In genomic region chr3:1734494-1735122, GRCh38 we compare ENCODE assay signal across 24 cellular contexts.
DNase-seq lines count a peak whose midpoint lies in the region; ATAC-seq, FAIRE-seq and TF ChIP-seq lines count a peak whose summit lies in the region.
"Had no signal": no experiment of that assay in that cellular context is flagged by ENCODE, and none has a peak within 500 bp of the region (broad histone marks: within the 10 kb centered on the region; RNA-seq: fewer than 3 reads in every experiment).

No MANE protein-coding gene starts in this region.

- no peaks in the 10 kb centered on the region for H4K20me1 ChIP-seq in PC-3 (ENCODE audit: low read length)
- no peaks in the 10 kb centered on the region for H4K20me1 ChIP-seq in mammary epithelial cell (ENCODE audit: insufficient read depth, low read length)

- H3K4me1 ChIP-seq in PC-3 (ENCODE audit: insufficient read depth, low read length) (no peaks in the 10 kb centered on the region), mammary epithelial cell (ENCODE audit: insufficient read depth, low read length) (no peaks in the 10 kb centered on the region), ovary (ENCODE audit: insufficient read depth) (no peaks in the 10 kb centered on the region)

- H3K4me2 ChIP-seq in PC-3 (ENCODE audit: low read length) (no peak overlapping the region), mammary epithelial cell (ENCODE audit: insufficient read depth, low read depth, low read length) (no peak overlapping the region)
- H3K4me2 ChIP-seq: KMS-11 had no signal

- CTCF ChIA-PET in PC-3 (lab: Charles Lee) = no interaction called here
- CTCF ChIA-PET in mammary epithelial cell (lab: Charles Lee; ENCODE audit: low non-redundant PET) = no interaction called here

- H3K9me3 ChIP-seq in PC-3 (ENCODE audit: low read length) (peaks cover 8% of the 10 kb centered on the region), mammary epithelial cell (replicated peaks; ENCODE audit: insufficient read depth, low read length) (peaks cover 9% of the 10 kb centered on the region), ovary (no peaks in the 10 kb centered on the region)

- BruUV-seq in PC-3 (replicated peaks; lab: Mats Ljungman, UMichigan) (no TSS peak), mammary epithelial cell (replicated peaks; lab: Mats Ljungman, UMichigan) (no TSS peak)

- TF ChIP-seq EP300 in ovary (IDR thresholded peaks at IDR 0.05) = no peak

- in situ Hi-C loops in mammary epithelial cell (cut with MboI; ENCODE audit: low sequenced_read_pairs in 2 of 2) = no loop called here

- H3K9ac ChIP-seq in PC-3 (ENCODE audit: low read length) (no peak overlapping the region), mammary epithelial cell (ENCODE audit: insufficient read depth, low read length) (no peak overlapping the region)
- H3K9ac ChIP-seq: KMS-11 had no signal

- peak; percentile 27 for DNase-seq in PC-3
- peak; percentile 86 for DNase-seq in mammary epithelial cell
- peak; percentile 16 for DNase-seq in foreskin melanocyte
- peak; percentile 21 for DNase-seq in urothelium cell line (ENCODE audit: low spot score)
- no peak for DNase-seq in ovary
- no peak for DNase-seq in cardiac septum (ENCODE audit: low spot score)
- DNase-seq in activated CD4-positive, CD25-positive, alpha-beta regulatory T cell (lab: John Stamatoyannopoulos, UW) = no peak
- DNase-seq: Calu3; CD8-positive, alpha-beta T cell; DMS79 treated with DMSO at 0.1 percent for 48 hours; GF-D8; NCI-H1048; NCI-H1417 treated with DMSO at 0.1 percent for 48 hours; NCI-H1694 treated with DMSO at 0.1 percent for 48 hours; NCI-H2081; NCI-H2227 treated with DMSO at 0.1 percent for 48 hours; NCI-H526 treated with DMSO at 0.1 percent for 48 hours; SHP77 treated with DMSO at 0.1 percent for 48 hours had no signal

- intact Hi-C loops in PC-3 (cut with micrococcal nuclease) = no loop called here
- intact Hi-C loops in mammary epithelial cell (cut with micrococcal nuclease) = no loop called here
- intact Hi-C loops in ovary (cut with DNase I) = no loop called here
- intact Hi-C loops in cardiac septum (cut with DNase I) = no loop called here

- no peak for TF ChIP-seq CTCF in PC-3 (conservative IDR thresholded peaks at IDR 0.05; ENCODE audit: low read depth, low read length)
- no peak for TF ChIP-seq CTCF in mammary epithelial cell (conservative IDR thresholded peaks at IDR 0.05 in 1 of 2, IDR thresholded peaks at IDR 0.05 in 1 of 2; ENCODE audit: extremely low read depth in 1 of 2, insufficient read depth in 1 of 2, low read depth in 1 of 2, low read length in 2 of 2)
- TF ChIP-seq CTCF in ovary (IDR thresholded peaks at IDR 0.05) = no peak

- FAIRE-seq in urothelium cell line (lab: Jason Lieb, UNC) = no peak
- FAIRE-seq: GM12892, GM19239 had no signal

- 56% methylated on average over 3 of the region's 3 CpGs for WGBS in mammary epithelial cell (ENCODE audit: low coverage, missing lambda C conversion rate)
- 75 to 80% (median 75%) methylated on average over 3 of the region's 3 CpGs for WGBS in ovary, 3 donors

- no peaks in the 10 kb centered on the region for H3K79me2 ChIP-seq in PC-3 (ENCODE audit: low read length)
- no peaks in the 10 kb centered on the region for H3K79me2 ChIP-seq in mammary epithelial cell (ENCODE audit: insufficient read depth, low read length)

- TF ChIP-seq POLR2A in ovary (IDR thresholded peaks at IDR 0.05) = no peak

- H3K27ac ChIP-seq in PC-3 (ENCODE audit: low read length) (no peak overlapping the region), mammary epithelial cell (ENCODE audit: insufficient read depth, low read depth, low read length) (no peak overlapping the region), ovary (no peak overlapping the region)
- H3K27ac ChIP-seq: C4-2B, KMS-11, RWPE1 had no signal

- H3K27me3 ChIP-seq in PC-3 (ENCODE audit: low read length) (no peaks in the 10 kb centered on the region), mammary epithelial cell (ENCODE audit: insufficient read depth, low read length) (no peaks in the 10 kb centered on the region), ovary (no peaks in the 10 kb centered on the region)

- dilution Hi-C loops in mammary epithelial cell (cut with HindIII; ENCODE audit: low sequenced_read_pairs) = no loop called here

- H3K36me3 ChIP-seq in PC-3 (ENCODE audit: low read depth, low read length) = no peaks in the 10 kb centered on the region
- no peaks in the 10 kb centered on the region for H3K36me3 ChIP-seq in mammary epithelial cell (ENCODE audit: insufficient read depth, low read length)
- no peaks in the 10 kb centered on the region for H3K36me3 ChIP-seq in ovary

- POLR2A ChIA-PET in PC-3 (lab: Charles Lee; ENCODE audit: unreplicated experiment) = no interaction called here

- no peaks in the 10 kb centered on the region for H3F3A ChIP-seq in PC-3 (ENCODE audit: low read length, unreplicated experiment)

- no peak overlapping the region for H2AFZ ChIP-seq in PC-3 (ENCODE audit: low read length)
- H2AFZ ChIP-seq in mammary epithelial cell (ENCODE audit: low read depth, low read length) = no peak overlapping the region

- H3K9me2 ChIP-seq in PC-3 (replicated peaks; ENCODE audit: low read length) = no peaks in the 10 kb centered on the region

- H3K4me3 ChIP-seq in PC-3 (ENCODE audit: low read length) (no peak overlapping the region), mammary epithelial cell (replicated peaks in 1 of 3; ENCODE audit: insufficient read depth in 1 of 3, low read depth in 2 of 3, low read length in 3 of 3) (no peak overlapping the region), ovary (no peak overlapping the region)

- no peak for ATAC-seq in PC-3
- ATAC-seq: CD8-positive, alpha-beta T cell; HCT116 had no signal

Comparison
In these comparisons a context has a peak if more than half of its experiments do, and no peak if none do; other contexts are left out.
1. DNase-seq: peak in PC-3 (single experiment), mammary epithelial cell (single experiment), foreskin melanocyte (single experiment) and urothelium cell line (single experiment); none in ovary (0 of 5), cardiac septum (single experiment) and activated CD4-positive, CD25-positive, alpha-beta regulatory T cell (0 of 4).